ENCODE assay signal across 16 cellular contexts in the genomic region with DNA sequence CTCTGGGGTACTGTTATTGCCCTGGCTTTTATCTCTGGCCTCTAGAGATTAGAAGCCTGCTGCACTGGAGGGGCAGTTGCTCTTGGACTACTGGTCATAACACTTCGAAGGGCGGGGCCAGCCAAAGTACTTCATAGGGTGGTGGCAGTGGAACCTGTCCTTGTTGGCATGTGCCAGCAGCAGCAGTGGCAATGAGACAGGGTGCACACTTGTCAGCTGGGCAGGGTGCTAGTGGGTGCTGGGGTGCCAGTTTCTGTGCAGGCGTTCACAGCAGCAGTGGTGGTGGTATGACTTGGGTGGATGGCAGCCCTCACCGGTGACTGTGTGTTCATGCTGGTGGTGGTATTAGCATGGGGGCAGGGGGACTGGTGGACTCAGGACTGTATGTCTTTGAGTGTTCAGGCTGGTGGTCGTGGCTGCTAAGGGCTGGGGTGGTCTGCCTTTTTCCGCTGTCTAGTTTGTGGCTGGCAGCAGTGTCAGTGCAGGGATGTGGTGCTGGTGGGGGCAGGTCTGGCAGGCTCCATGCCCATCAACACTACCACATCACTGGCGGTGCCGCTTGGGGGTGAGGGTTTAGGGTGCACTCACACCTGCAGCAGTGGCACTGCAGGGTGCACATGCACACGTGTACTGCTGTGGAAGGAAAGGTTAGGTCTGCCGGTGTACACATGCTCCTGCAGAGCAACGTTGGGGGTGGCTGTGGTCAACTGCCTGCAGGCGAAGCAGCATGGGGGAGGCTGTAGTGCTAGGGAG.
"Had no signal": no experiment of that assay in that cellular context is flagged by ENCODE, and none has a peak within 500 bp of the region (broad histone marks: within the 10 kb centered on the region; RNA-seq: fewer than 3 reads in every experiment).

No MANE protein-coding gene starts in this region.

- ATAC-seq: heart right ventricle; left lobe of liver; naive thymus-derived CD4-positive, alpha-beta T cell had no signal

- DNase-seq: central memory CD4-positive, alpha-beta T cell; cortex of kidney; dorsolateral prefrontal cortex; effector CD8-positive, alpha-beta T cell; heart right ventricle; hypothalamus; mesenchymal stem cell; naive thymus-derived CD4-positive, alpha-beta T cell; nephron progenitor cell; small intestine; stimulated activated CD4-positive, alpha-beta T cell treated with anti-CD3 and anti-CD28 coated beads, Interleukin-12 subunit alpha, Interleukin-12 subunit beta, amount 100 ng/mL, for 4 hours; stimulated activated naive CD4-positive, alpha-beta T cell treated with Interleukin-2 at 50 U/mL for 16 hours; tibial artery had no signal

- H3K36me3 ChIP-seq: heart right ventricle, neutrophil, tibial artery had no signal

- H3K4me3 Mint-ChIP-seq: naive thymus-derived CD4-positive, alpha-beta T cell; nephron progenitor cell had no signal

- H3K27me3 Mint-ChIP-seq: naive thymus-derived CD4-positive, alpha-beta T cell had no signal

- H3K36me3 Mint-ChIP-seq: naive thymus-derived CD4-positive, alpha-beta T cell had no signal

- H3K27ac ChIP-seq: dorsolateral prefrontal cortex, heart right ventricle, neutrophil, tibial artery had no signal

- H3K9me3 ChIP-seq: heart right ventricle, neutrophil, tibial artery had no signal

- H3K9me3 Mint-ChIP-seq: nephron progenitor cell had no signal

- H3K4me1 ChIP-seq: heart right ventricle, tibial artery had no signal

- H3K4me3 ChIP-seq: dorsolateral prefrontal cortex, heart right ventricle, lung, tibial artery had no signal

- H3K4me1 Mint-ChIP-seq: naive thymus-derived CD4-positive, alpha-beta T cell; nephron progenitor cell had no signal

- H3K27ac Mint-ChIP-seq: naive thymus-derived CD4-positive, alpha-beta T cell; nephron progenitor cell had no signal

- H3K27me3 ChIP-seq: heart right ventricle, neutrophil, tibial artery had no signal
